8 cellular contexts compared by ENCODE assay signal in the genomic region with DNA sequence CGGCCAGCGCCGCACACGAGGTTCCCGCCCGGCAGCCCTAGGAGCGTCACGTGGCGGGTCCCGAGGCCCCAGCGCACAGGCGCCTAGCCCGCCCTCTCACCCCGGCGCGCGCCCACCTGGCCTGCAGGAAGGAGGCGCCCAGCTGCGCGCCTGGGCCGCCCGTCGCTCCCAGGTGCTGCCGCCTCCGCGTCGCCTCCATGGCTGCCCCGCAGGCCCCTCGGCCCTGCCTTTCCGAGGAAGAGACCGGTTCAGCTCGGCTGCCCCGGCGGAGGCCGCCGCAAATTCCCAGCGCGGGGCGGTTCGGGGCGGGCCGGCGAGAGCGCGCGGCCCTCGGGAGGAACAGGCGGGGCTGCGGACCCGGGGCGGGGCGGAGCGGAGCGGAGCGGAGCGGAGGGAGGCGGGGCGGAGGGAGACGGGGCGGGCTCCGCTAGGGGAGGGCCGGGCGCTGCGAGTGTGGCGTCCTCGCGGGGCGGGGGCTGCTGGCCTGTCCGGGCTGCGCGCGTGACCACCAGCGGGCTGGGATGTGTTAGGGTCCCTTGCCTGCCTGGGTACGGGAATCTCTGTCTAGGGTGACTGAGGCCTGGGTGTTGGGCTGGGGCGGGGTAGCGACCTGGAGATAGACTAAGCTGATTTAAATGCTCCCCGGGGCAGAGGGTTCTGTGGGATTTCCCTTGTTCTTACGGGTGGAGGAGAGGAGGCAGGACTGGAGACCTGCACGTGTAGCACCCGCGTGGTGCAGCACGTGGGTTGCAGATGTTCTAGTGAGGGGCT. TPM values are rescaled to one million over a fixed set of nuclear protein-coding genes. Genes with fewer than 3 reads are reported as not detected.
DNase-seq lines count a peak whose midpoint lies in the region; ATAC-seq and TF ChIP-seq lines count a peak whose summit lies in the region.

CLN6 (minus strand) TSS at position 343 of the 771 bp plus-strand sequence; CDS start at position 199, 144 bp downstream.

- H3K79me2 ChIP-seq in MM.1S (ENCODE audit: low read length): peaks cover 60% of the 10 kb centered on the region
- peaks cover 46% of the 10 kb centered on the region for H3K79me2 ChIP-seq in SK-N-SH (ENCODE audit: insufficient read depth)

- peak; percentile 96 for ATAC-seq in omental fat pad (ENCODE audit: low FRiP score)

- H3K9me2 ChIP-seq in MM.1S (replicated peaks; ENCODE audit: insufficient read depth, low read length) (no peaks in the 10 kb centered on the region), SK-N-SH (no peaks in the 10 kb centered on the region)

- peak within 1 kb of the TSS; percentile 77 for H3K4me3 ChIP-seq in HAP-1
- H3K4me3 ChIP-seq in MM.1S (ENCODE audit: low read length): peak within 1 kb of the TSS; percentile 98
- H3K4me3 ChIP-seq in SK-N-SH (ENCODE audit: low read depth in 2 of 2, low read length in 1 of 2): peak within 1 kb of the TSS; percentile 74 to 96
- peak within 1 kb of the TSS; percentile 98 for H3K4me3 ChIP-seq in suprapubic skin

- no peak for TF ChIP-seq CTCF in MM.1S (IDR thresholded peaks at IDR 0.05; ENCODE audit: low read length)
- TF ChIP-seq CTCF in SK-N-SH (IDR thresholded peaks at IDR 0.05): no peak
- TF ChIP-seq CTCF in omental fat pad (IDR thresholded peaks at IDR 0.05): no peak
- no peak for TF ChIP-seq CTCF in suprapubic skin (IDR thresholded peaks at IDR 0.05)

- H3K4me1 ChIP-seq in HAP-1 (peaks cover 19% of the 10 kb centered on the region), MM.1S (ENCODE audit: low read length) (peaks cover 30% of the 10 kb centered on the region), SK-N-SH (ENCODE audit: control insufficient read depth in 1 of 2, insufficient read depth in 2 of 2, low read depth in 1 of 2, low read length in 1 of 2) (peaks cover 10 to 41% of the 10 kb centered on the region in 2 experiments; a peak in 2 of 4 replicates), suprapubic skin (peaks cover 28% of the 10 kb centered on the region)

- no peak for TF ChIP-seq RAD21 in SK-N-SH (IDR thresholded peaks at IDR 0.05; ENCODE audit: low read length)

- DNase-seq in GM04504 (ENCODE audit: low read depth): peak; percentile 48
- peak; percentile 87 to 95 for DNase-seq in HAP-1 (ENCODE audit: low spot score in 2 of 2)
- peak; percentile 86 for DNase-seq in MM.1S
- peak; percentile 97 for DNase-seq in SK-N-SH
- peak; percentile 86 for DNase-seq in activated naive CD4-positive, alpha-beta T cell treated with anti-CD3 and anti-CD28 coated beads, Interleukin-2, amount 50 U/mL, for 16 hours
- DNase-seq in globus pallidus (ENCODE audit: low spot score): peak; percentile 85
- DNase-seq in omental fat pad (ENCODE audit: low spot score): peak; percentile 48
- peak; percentile 88 to 91 for DNase-seq in suprapubic skin (ENCODE audit: low spot score in 2 of 2)

- TF ChIP-seq POLR2A in suprapubic skin (IDR thresholded peaks at IDR 0.05): no peak

- POLR2A ChIA-PET in SK-N-SH (lab: Yijun Ruan, JAX): interaction anchor here (0.6 to 1.7 kb wide), 3 partner anchors 23 to 389 kb away, joined by 3 read pairs; no protein-coding TSS in a partner anchor

- H3K9ac ChIP-seq in MM.1S (ENCODE audit: low read length): peak within 1 kb of the TSS; percentile 100
- peak within 1 kb of the TSS; percentile 91 for H3K9ac ChIP-seq in SK-N-SH

- peaks cover 18% of the 10 kb centered on the region for H3K36me3 ChIP-seq in HAP-1 (replicated peaks)
- H3K36me3 ChIP-seq in MM.1S (replicated peaks; ENCODE audit: insufficient read depth, low read length): no peaks in the 10 kb centered on the region; the same call in 1 of the 2 replicates
- no peaks in the 10 kb centered on the region for H3K36me3 ChIP-seq in SK-N-SH (replicated peaks in 1 of 2; ENCODE audit: control insufficient read depth in 1 of 2, insufficient read depth in 2 of 2, low read length in 1 of 2)
- H3K36me3 ChIP-seq in suprapubic skin: no peaks in the 10 kb centered on the region

- 2% methylated on average over 18 of the region's 82 CpGs for WGBS in SK-N-SH (ENCODE audit: low lambda C conversion rate)
- under 1% methylated on average over 40 of the region's 82 CpGs for WGBS in suprapubic skin

- H3F3A ChIP-seq in MM.1S (ENCODE audit: insufficient read depth, low read length) (peaks cover 38% of the 10 kb centered on the region), SK-N-SH (replicated peaks; ENCODE audit: insufficient read depth) (peaks cover 4% of the 10 kb centered on the region)

- H3K27me3 ChIP-seq in HAP-1 (ENCODE audit: low read depth) (no peaks in the 10 kb centered on the region), MM.1S (replicated peaks; ENCODE audit: insufficient read depth, low read length) (no peaks in the 10 kb centered on the region), SK-N-SH (ENCODE audit: insufficient read depth) (no peaks in the 10 kb centered on the region), suprapubic skin (no peaks in the 10 kb centered on the region)

- in situ Hi-C loops in HAP-1 (cut with MboI; ENCODE audit: low sequenced_read_pairs): no loop called here

- peak within 1 kb of the TSS; percentile 67 for H2AFZ ChIP-seq in MM.1S (ENCODE audit: low read length)
- peak within 1 kb of the TSS; percentile 90 for H2AFZ ChIP-seq in SK-N-SH (ENCODE audit: low read depth)

- H4K20me1 ChIP-seq in MM.1S (ENCODE audit: insufficient read depth, low read length) (no peaks in the 10 kb centered on the region), SK-N-SH (ENCODE audit: insufficient read depth) (peaks cover 12% of the 10 kb centered on the region; the same call in 1 of the 2 replicates)

- TF ChIP-seq EP300 in SK-N-SH (IDR thresholded peaks at IDR 0.05; ENCODE audit: borderline replicate concordance in 1 of 2, low read depth in 1 of 2, low read length in 1 of 2): no peak
- TF ChIP-seq EP300 in suprapubic skin (IDR thresholded peaks at IDR 0.05): no peak

- CTCF ChIA-PET in SK-N-SH (lab: Yijun Ruan, JAX): interaction anchor here (0.6 to 4.0 kb wide), 7 partner anchors 9 to 366 kb away, joined by 3 to 21 read pairs (median 6); no protein-coding TSS in a partner anchor

- H3K9me3 ChIP-seq in HAP-1 (peaks cover 3% of the 10 kb centered on the region; the same call in 1 of the 2 replicates), MM.1S (replicated peaks; ENCODE audit: insufficient read depth, low read length) (no peaks in the 10 kb centered on the region), SK-N-SH (no peaks in the 10 kb centered on the region), suprapubic skin (no peaks in the 10 kb centered on the region)

- H3K27ac ChIP-seq in MM.1S (ENCODE audit: low read length) (peak within 1 kb of the TSS; percentile 87), SK-N-SH (ENCODE audit: low read depth in 2 of 2, low read length in 1 of 2) (peak within 1 kb of the TSS; percentile 52 to 85), suprapubic skin (peak within 1 kb of the TSS; percentile 89)

- peak within 1 kb of the TSS; percentile 97 for H3K4me2 ChIP-seq in MM.1S (ENCODE audit: low read depth, low read length)
- peak within 1 kb of the TSS; percentile 89 for H3K4me2 ChIP-seq in SK-N-SH

TF ChIP-seq in SK-N-SH, 30 proteins besides CTCF, POLR2A, EP300 and RAD21 (continues in another document):
- TF ChIP-seq TCF12 (IDR thresholded peaks at IDR 0.05): peak; percentile 74
- no peak for TF ChIP-seq RFX5 (IDR thresholded peaks at IDR 0.05; ENCODE audit: low read length)
- TF ChIP-seq SMC3 (IDR thresholded peaks at IDR 0.05; ENCODE audit: low read depth, low read length): no peak
- no peak for TF ChIP-seq ELF1 (IDR thresholded peaks at IDR 0.05)
- TF ChIP-seq MEF2A (IDR thresholded peaks at IDR 0.05; ENCODE audit: borderline replicate concordance, low read depth): peak; percentile 27; the same call in 1 of the 2 replicates
- TF ChIP-seq, protein P1, sequence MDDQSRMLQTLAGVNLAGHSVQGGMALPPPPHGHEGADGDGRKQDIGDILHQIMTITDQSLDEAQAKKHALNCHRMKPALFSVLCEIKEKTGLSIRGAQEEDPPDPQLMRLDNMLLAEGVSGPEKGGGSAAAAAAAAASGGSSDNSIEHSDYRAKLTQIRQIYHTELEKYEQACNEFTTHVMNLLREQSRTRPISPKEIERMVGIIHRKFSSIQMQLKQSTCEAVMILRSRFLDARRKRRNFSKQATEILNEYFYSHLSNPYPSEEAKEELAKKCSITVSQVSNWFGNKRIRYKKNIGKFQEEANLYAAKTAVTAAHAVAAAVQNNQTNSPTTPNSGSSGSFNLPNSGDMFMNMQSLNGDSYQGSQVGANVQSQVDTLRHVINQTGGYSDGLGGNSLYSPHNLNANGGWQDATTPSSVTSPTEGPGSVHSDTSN (IDR thresholded peaks at IDR 0.05): no peak
- TF ChIP-seq JUND (IDR thresholded peaks at IDR 0.05): no peak
- no peak for TF ChIP-seq TEAD4 (IDR thresholded peaks at IDR 0.05; ENCODE audit: borderline replicate concordance, insufficient read depth)
- no peak for TF ChIP-seq YY1 (IDR thresholded peaks at IDR 0.05; ENCODE audit: low read depth)
- TF ChIP-seq GATA2 (CRISPR knock-in tag; IDR thresholded peaks at IDR 0.05): no peak
- TF ChIP-seq POLR2AphosphoS5 (IDR thresholded peaks at IDR 0.05; ENCODE audit: low read depth, low read length): peak; percentile 58
- TF ChIP-seq RXRA (IDR thresholded peaks at IDR 0.05; ENCODE audit: borderline replicate concordance, low read depth): no peak

RNA-seq across cellular contexts. Expression of gene CLN6, which starts in this region (rescaled TPM):
- polyA plus RNA-seq in SK-N-SH (2012; rRNA removed): 27.5 and 32.2 TPM in 2 replicates
- 11.8 and 23.4 TPM in 2 replicates for polyA plus RNA-seq in SK-N-SH (2012; cell fraction: cytosol; rRNA removed)
- 23.2 and 33.0 TPM in 2 replicates for polyA plus RNA-seq in SK-N-SH (2012; cell fraction: nucleus; rRNA removed)
- total RNA-seq in omental fat pad (10 to 100 TPM; 15.6 to 40.1 (median 21.3) TPM), suprapubic skin (10 to 100 TPM; 20.3 to 38.1 (median 27.9) TPM)

Comparison
In these comparisons a context has a peak if more than half of its experiments do, and no peak if none do; other contexts are left out.
1. Peak in every context shown above with its lines: DNase-seq, ATAC-seq, H3K4me3 ChIP-seq and H3K27ac ChIP-seq.